Comparison of ENCODE assay signal across 1 cellular context in the genomic region with DNA sequence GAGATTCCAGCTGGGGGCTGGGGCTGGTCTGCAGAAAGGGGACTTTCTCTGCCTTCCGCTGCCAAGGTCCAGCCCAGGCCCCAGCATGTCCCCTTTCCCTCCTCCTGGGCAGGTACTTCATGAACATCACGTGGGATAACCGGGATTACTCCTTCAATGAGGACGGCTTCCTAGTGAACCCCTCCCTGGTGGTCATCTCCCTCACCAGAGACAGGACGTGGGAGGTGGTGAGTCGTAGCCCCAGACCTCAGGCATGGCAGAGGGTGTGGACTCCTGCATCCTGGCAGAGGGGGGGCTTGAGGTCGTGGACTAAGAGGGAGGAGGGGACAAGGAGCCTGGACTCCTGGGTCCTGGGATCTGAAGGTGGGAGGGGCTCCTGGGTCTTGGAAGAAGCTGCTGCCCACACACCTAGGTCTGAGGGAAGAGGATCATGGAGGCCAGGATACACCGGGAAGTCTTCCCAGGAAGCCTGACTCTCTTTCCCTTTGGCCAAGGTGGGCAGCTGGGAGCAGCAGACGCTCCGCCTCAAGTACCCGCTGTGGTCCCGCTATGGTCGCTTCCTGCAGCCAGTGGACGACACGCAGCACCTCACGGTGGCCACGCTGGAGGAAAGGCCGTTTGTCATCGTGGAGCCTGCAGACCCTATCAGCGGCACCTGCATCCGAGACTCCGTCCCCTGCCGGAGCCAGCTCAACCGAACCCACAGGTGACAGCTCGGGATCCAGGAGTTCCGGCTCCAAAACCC.
TF ChIP-seq lines count a peak whose summit lies in the region.

No MANE protein-coding gene starts in this region.

TF ChIP-seq in HEK293T, 16 proteins besides CTCF, POLR2A, EP300 and RAD21:
- no peak for TF ChIP-seq TARDBP (IDR thresholded peaks at IDR 0.05)
- no peak for TF ChIP-seq FOXA1 (IDR thresholded peaks at IDR 0.05)
- TF ChIP-seq SUZ12 (IDR thresholded peaks at IDR 0.05) = no peak
- TF ChIP-seq HDGF (IDR thresholded peaks at IDR 0.05; ENCODE audit: borderline replicate concordance) = no peak
- no peak for TF ChIP-seq L3MBTL2 (conservative IDR thresholded peaks at IDR 0.05)
- TF ChIP-seq ZNF384 (IDR thresholded peaks at IDR 0.05) = no peak
- no peak for TF ChIP-seq FOXM1 (IDR thresholded peaks at IDR 0.05; ENCODE audit: borderline replicate concordance)
- no peak for TF ChIP-seq FOXK2 (IDR thresholded peaks at IDR 0.05)
- no peak for TF ChIP-seq ELF4 (IDR thresholded peaks at IDR 0.05)
- TF ChIP-seq NFRKB (IDR thresholded peaks at IDR 0.05) = no peak
- no peak for TF ChIP-seq ARNT (IDR thresholded peaks at IDR 0.05)
- TF ChIP-seq BHLHE40 (IDR thresholded peaks at IDR 0.05; ENCODE audit: borderline replicate concordance) = no peak
- TF ChIP-seq LEF1 (IDR thresholded peaks at IDR 0.05; ENCODE audit: borderline replicate concordance) = no peak
- no peak for TF ChIP-seq SP1 (IDR thresholded peaks at IDR 0.05)
